Comparison of ENCODE assay signal across 19 cellular contexts in the genomic region with DNA sequence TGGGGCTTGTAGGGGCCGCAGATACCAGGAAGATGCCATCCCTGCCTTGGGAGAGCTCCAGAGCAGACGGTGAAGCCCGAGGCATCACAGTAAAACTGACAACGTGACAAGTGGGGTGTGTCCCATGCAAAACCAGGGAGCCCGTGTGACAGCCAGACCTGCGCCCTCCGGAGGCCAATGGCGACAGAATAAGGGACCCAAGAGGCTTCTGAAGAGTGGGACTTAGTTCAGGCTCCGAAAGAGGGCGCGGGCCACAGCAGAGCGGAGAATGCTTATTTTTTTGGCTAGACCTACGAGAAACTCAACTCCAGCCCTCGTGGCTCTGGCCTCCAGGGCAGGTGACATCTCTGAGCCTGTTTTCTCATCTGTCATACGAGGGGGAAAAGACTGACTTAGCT.
"Had no signal": no experiment of that assay in that cellular context is flagged by ENCODE, and none has a peak within 500 bp of the region (broad histone marks: within the 10 kb centered on the region; RNA-seq: fewer than 3 reads in every experiment).

No MANE protein-coding gene starts in this region.

- H3K27ac ChIP-seq: coronary artery, esophagus muscularis mucosa, parathyroid adenoma, tibial nerve, uterus had no signal

- H3K27me3 ChIP-seq: esophagus muscularis mucosa, tibial nerve, uterus had no signal

- H3K9me3 ChIP-seq: esophagus muscularis mucosa, mucosa of descending colon, tibial nerve, uterus had no signal

- H3K27me3 Mint-ChIP-seq: activated B cell treated with CpG ODN at 0.5 μM for 24 hours; activated CD8-positive, alpha-beta T cell treated with anti-CD3 and anti-CD28 coated beads for 36 hours; activated naive CD4-positive, alpha-beta T cell treated with anti-CD3 and anti-CD28 coated beads, Interleukin-2, amount 50 U/mL, for 24 hours; naive thymus-derived CD8-positive, alpha-beta T cell; T-helper 17 cell had no signal

- H3K9ac ChIP-seq: parathyroid adenoma had no signal

- H3K4me3 ChIP-seq: coronary artery, esophagus muscularis mucosa, mucosa of descending colon, tibial nerve, uterus had no signal

- H3K4me3 Mint-ChIP-seq: activated B cell treated with CpG ODN at 0.5 μM for 24 hours; activated CD8-positive, alpha-beta T cell treated with anti-CD3 and anti-CD28 coated beads for 36 hours; activated naive CD4-positive, alpha-beta T cell treated with anti-CD3 and anti-CD28 coated beads, Interleukin-2, amount 50 U/mL, for 24 hours; immature natural killer cell; naive thymus-derived CD8-positive, alpha-beta T cell; stimulated activated effector memory CD8-positive, alpha-beta T cell treated with anti-CD3 and anti-CD28 coated beads, Interleukin-12 subunit alpha, Interleukin-12 subunit beta, amount 100 ng/mL, for 72 hours; T-helper 17 cell had no signal

- ATAC-seq: activated CD8-positive, alpha-beta T cell treated with anti-CD3 and anti-CD28 coated beads for 36 hours; left colon; mucosa of descending colon; naive thymus-derived CD8-positive, alpha-beta T cell; stimulated activated effector memory CD8-positive, alpha-beta T cell treated with anti-CD3 and anti-CD28 coated beads, Interleukin-12 subunit alpha, Interleukin-12 subunit beta, amount 100 ng/mL, for 72 hours; T-helper 17 cell had no signal

- H3K4me1 ChIP-seq: parathyroid adenoma, uterus had no signal

- H3K9me3 Mint-ChIP-seq: activated B cell treated with CpG ODN at 0.5 μM for 24 hours; activated CD8-positive, alpha-beta T cell treated with anti-CD3 and anti-CD28 coated beads for 36 hours; activated naive CD4-positive, alpha-beta T cell treated with anti-CD3 and anti-CD28 coated beads, Interleukin-2, amount 50 U/mL, for 24 hours; immature natural killer cell; naive thymus-derived CD8-positive, alpha-beta T cell; stimulated activated effector memory CD8-positive, alpha-beta T cell treated with anti-CD3 and anti-CD28 coated beads, Interleukin-12 subunit alpha, Interleukin-12 subunit beta, amount 100 ng/mL, for 72 hours had no signal

- H2AFZ ChIP-seq: parathyroid adenoma had no signal

- H3K36me3 ChIP-seq: uterus had no signal

- H3K4me1 Mint-ChIP-seq: activated B cell treated with CpG ODN at 0.5 μM for 24 hours; activated naive CD4-positive, alpha-beta T cell treated with anti-CD3 and anti-CD28 coated beads, Interleukin-2, amount 50 U/mL, for 24 hours; immature natural killer cell; naive thymus-derived CD8-positive, alpha-beta T cell; stimulated activated effector memory CD8-positive, alpha-beta T cell treated with anti-CD3 and anti-CD28 coated beads, Interleukin-12 subunit alpha, Interleukin-12 subunit beta, amount 100 ng/mL, for 72 hours had no signal

- DNase-seq: activated B cell treated with CpG ODN at 0.5 μM for 24 hours; activated CD4-positive, alpha-beta T cell treated with anti-CD3 and anti-CD28 coated beads for 48 hours; activated CD8-positive, alpha-beta T cell treated with anti-CD3 and anti-CD28 coated beads for 36 hours; activated effector memory CD4-positive, alpha-beta T cell treated with anti-CD3 and anti-CD28 coated beads, Interleukin-2, amount 50 U/mL, for 16 hours; activated T-cell treated with anti-CD3 and anti-CD28 coated beads, Interleukin-2, amount 50 U/mL, for 48 hours; caudate nucleus; glutamatergic neuron; immature natural killer cell; left colon; naive thymus-derived CD8-positive, alpha-beta T cell; T-helper 17 cell; uterus had no signal

- H3K27ac Mint-ChIP-seq: activated B cell treated with CpG ODN at 0.5 μM for 24 hours; activated CD8-positive, alpha-beta T cell treated with anti-CD3 and anti-CD28 coated beads for 36 hours; activated naive CD4-positive, alpha-beta T cell treated with anti-CD3 and anti-CD28 coated beads, Interleukin-2, amount 50 U/mL, for 24 hours; naive thymus-derived CD8-positive, alpha-beta T cell; stimulated activated effector memory CD8-positive, alpha-beta T cell treated with anti-CD3 and anti-CD28 coated beads, Interleukin-12 subunit alpha, Interleukin-12 subunit beta, amount 100 ng/mL, for 72 hours; T-helper 17 cell had no signal
